8 cellular contexts compared by ENCODE assay signal in genomic region chr6:2766767-2767314, GRCh38. TPM values are rescaled to one million over a fixed set of nuclear protein-coding genes. Genes with fewer than 3 reads are reported as not detected.
DNase-seq lines count a peak whose midpoint lies in the region; ATAC-seq and TF ChIP-seq lines count a peak whose summit lies in the region.

No MANE protein-coding gene starts in this region.

- no peaks in the 10 kb centered on the region for H3K9me3 Mint-ChIP-seq in central memory CD8-positive, alpha-beta T cell

- no peaks in the 10 kb centered on the region for H3K27me3 ChIP-seq in BLaER1 treated with 17β-estradiol and CSF1 and Interleukin-3, amounts not matched to agents 10 nM and 100 nM
- no peaks in the 10 kb centered on the region for H3K27me3 ChIP-seq in mononuclear cell (ENCODE audit: insufficient read depth, low read length)

- H3K36me3 ChIP-seq in BLaER1 treated with 17β-estradiol and CSF1 and Interleukin-3, amounts not matched to agents 10 nM and 100 nM, result peaks cover 20 to 42% (median 25%) of the 10 kb centered on the region in 11 experiments

- H3K4me3 Mint-ChIP-seq in central memory CD8-positive, alpha-beta T cell, result peak overlapping the region; percentile 85

- H3K4me1 Mint-ChIP-seq in central memory CD8-positive, alpha-beta T cell, result peaks cover 57% of the 10 kb centered on the region

- H3K4me2 ChIP-seq in BLaER1 treated with 17β-estradiol and CSF1 and Interleukin-3, amounts not matched to agents 10 nM and 100 nM, result peak overlapping the region; percentile 92 to 99 (median 97)

- H3K4me3 ChIP-seq in BLaER1 treated with 17β-estradiol and CSF1 and Interleukin-3, amounts not matched to agents 10 nM and 100 nM, result peak overlapping the region; percentile 84 to 100 (median 92)
- H3K4me3 ChIP-seq in LNCaP clone FGC (ENCODE audit: low read depth, low read length), result peak overlapping the region; percentile 85
- peak overlapping the region; percentile 76 for H3K4me3 ChIP-seq in mononuclear cell (ENCODE audit: low read length)

- H3K36me3 Mint-ChIP-seq in central memory CD8-positive, alpha-beta T cell (ENCODE audit: insufficient read depth), result peaks cover 29% of the 10 kb centered on the region

- peaks cover 0 to 13% (median 11%) of the 10 kb centered on the region in 11 experiments; a peak in 16 of 22 replicates for H3K9me3 ChIP-seq in BLaER1 treated with 17β-estradiol and CSF1 and Interleukin-3, amounts not matched to agents 10 nM and 100 nM (replicated peaks in 1 of 11)
- no peaks in the 10 kb centered on the region for H3K9me3 ChIP-seq in mononuclear cell (ENCODE audit: low read depth, low read length)

- no peak for ATAC-seq in central memory CD8-positive, alpha-beta T cell (replicated peaks; ENCODE audit: extremely low read depth, poor library complexity, severe bottlenecking)
- no peak for ATAC-seq in GM21360 (IDR thresholded peaks at IDR 0.05; ENCODE audit: unreplicated experiment)
- ATAC-seq in sciatic nerve, result no peak

- H3K9ac ChIP-seq in BLaER1 treated with 17β-estradiol and CSF1 and Interleukin-3, amounts not matched to agents 10 nM and 100 nM, result peak overlapping the region; percentile 92 to 98 (median 96)

- DNase-seq in LNCaP clone FGC (ENCODE audit: low read depth) (no peak), AG20443 (ENCODE audit: low spot score) (no peak), sciatic nerve (ENCODE audit: low spot score) (no peak)
- no peak for DNase-seq in central memory CD8-positive, alpha-beta T cell (ENCODE audit: low spot score in 2 of 2)
- DNase-seq in activated effector memory CD4-positive, alpha-beta T cell treated with anti-CD3 and anti-CD28 coated beads, Interleukin-2, amount 50 U/mL, for 16 hours, result no peak

- no peak for TF ChIP-seq CTCF in LNCaP clone FGC (IDR thresholded peaks at IDR 0.05; ENCODE audit: control insufficient read depth, extremely low read depth, insufficient read depth)

- H4K20me1 ChIP-seq in BLaER1 treated with 17β-estradiol and CSF1 and Interleukin-3, amounts not matched to agents 10 nM and 100 nM, result peaks cover 44 to 61% (median 56%) of the 10 kb centered on the region in 11 experiments

- peak overlapping the region; percentile 83 to 98 (median 97); a peak in 21 of 22 replicates for H3K27ac ChIP-seq in BLaER1 treated with 17β-estradiol and CSF1 and Interleukin-3, amounts not matched to agents 10 nM and 100 nM

- intact Hi-C loops in sciatic nerve (cut with DNase I), result no loop called here

- peak overlapping the region; percentile 75 for H3K27ac Mint-ChIP-seq in central memory CD8-positive, alpha-beta T cell (ENCODE audit: low read depth)

- H3K4me1 ChIP-seq in BLaER1 treated with 17β-estradiol and CSF1 and Interleukin-3, amounts not matched to agents 10 nM and 100 nM, result peaks cover 35 to 50% (median 41%) of the 10 kb centered on the region in 10 experiments
- peaks cover 40% of the 10 kb centered on the region for H3K4me1 ChIP-seq in mononuclear cell (ENCODE audit: insufficient read depth, low read length)

- no peaks in the 10 kb centered on the region for H3K27me3 Mint-ChIP-seq in central memory CD8-positive, alpha-beta T cell

RNA-seq across cellular contexts. Expression of gene WRNIP1, which starts 1.6 kb away (rescaled TPM):
- total RNA-seq in mononuclear cell, result 21.6 TPM
- total RNA-seq in sciatic nerve, result 30.8 TPM

RNA-seq across cellular contexts. Expression of gene MYLK4, which starts 16.1 kb away (rescaled TPM):
- 0.42 TPM for total RNA-seq in mononuclear cell
- 0.98 TPM for total RNA-seq in sciatic nerve
